ENCODE assay signal across 1 cellular context in genomic region chr17:30376621-30377452, GRCh38.
A peak's percentile ranks its signal among the peaks of the same experiment; 100 is the strongest.
TF ChIP-seq lines count a peak whose summit lies in the region.

No MANE protein-coding gene starts in this region.

TF ChIP-seq in HepG2, 621 proteins besides CTCF, POLR2A, EP300 and RAD21 (continued from another document and continues in another):
- TF ChIP-seq ARNT (IDR thresholded peaks at IDR 0.05) (no peak), HMG20B (CRISPR knock-in tag; conservative IDR thresholded peaks at IDR 0.05) (no peak; the same call in 1 of the 2 replicates), SIX4 (CRISPR knock-in tag; IDR thresholded peaks at IDR 0.05) (peak; percentile 99), ZNF33B (CRISPR knock-in tag; IDR thresholded peaks at IDR 0.05) (no peak), ZNF317 (CRISPR knock-in tag; IDR thresholded peaks at IDR 0.05) (0 out of 2 replicates have a peak, but pooled peaks have one; percentile 22), THAP11 (CRISPR knock-in tag; IDR thresholded peaks at IDR 0.05) (peak; percentile 64), SOX13 (IDR thresholded peaks at IDR 0.05) (no peak), SOX13 (CRISPR knock-in tag; conservative IDR thresholded peaks at IDR 0.05 in 1 of 2, IDR thresholded peaks at IDR 0.05 in 1 of 2) (peak in 1 of 2 experiments; percentile 85; a peak in 2 of 4 replicates), ZNF430 (CRISPR knock-in tag; IDR thresholded peaks at IDR 0.05) (no peak), POGZ (CRISPR knock-in tag; IDR thresholded peaks at IDR 0.05) (0 out of 2 replicates have a peak, but pooled peaks have one; percentile 28), TBL1XR1 (IDR thresholded peaks at IDR 0.05; ENCODE audit: borderline replicate concordance, low read length, partially characterized antibody) (peak; percentile 13), ARNTL (CRISPR knock-in tag; IDR thresholded peaks at IDR 0.05) (no peak), MYNN (CRISPR knock-in tag; IDR thresholded peaks at IDR 0.05; ENCODE audit: low read depth) (0 out of 2 replicates have a peak, but pooled peaks have one; percentile 48), ATRX (CRISPR knock-in tag; IDR thresholded peaks at IDR 0.05; ENCODE audit: borderline replicate concordance) (no peak), ZNF703 (CRISPR knock-in tag; IDR thresholded peaks at IDR 0.05; ENCODE audit: borderline replicate concordance) (no peak), ZNF512B (CRISPR knock-in tag; IDR thresholded peaks at IDR 0.05; ENCODE audit: borderline replicate concordance) (0 out of 2 replicates have a peak, but pooled peaks have one; percentile 45), NFIB (CRISPR knock-in tag; IDR thresholded peaks at IDR 0.05; ENCODE audit: borderline replicate concordance) (no peak), ZNF644 (CRISPR knock-in tag; IDR thresholded peaks at IDR 0.05; ENCODE audit: low read depth) (no peak; the same call in 1 of the 2 replicates), ZNF883 (CRISPR knock-in tag; IDR thresholded peaks at IDR 0.05; ENCODE audit: not compliant biosample characterization) (no peak), ATF1 (CRISPR knock-in tag; IDR thresholded peaks at IDR 0.05) (0 out of 2 replicates have a peak, but pooled peaks have one; percentile 22), NCOA5 (CRISPR knock-in tag; IDR thresholded peaks at IDR 0.05) (no peak), IKZF4 (CRISPR knock-in tag; IDR thresholded peaks at IDR 0.05; ENCODE audit: borderline replicate concordance, low read depth, not compliant biosample characterization) (no peak), RFX5 (IDR thresholded peaks at IDR 0.05; ENCODE audit: low read depth, low read length) (no peak), FOXO4 (CRISPR knock-in tag; conservative IDR thresholded peaks at IDR 0.05) (no peak), NCOA2 (CRISPR knock-in tag; IDR thresholded peaks at IDR 0.05) (peak; percentile 88), MIER2 (CRISPR knock-in tag; IDR thresholded peaks at IDR 0.05) (no peak), ARID4A (CRISPR knock-in tag; IDR thresholded peaks at IDR 0.05; ENCODE audit: borderline replicate concordance) (no peak), TBX3 (IDR thresholded peaks at IDR 0.05; ENCODE audit: borderline replicate concordance) (no peak), MEIS2 (CRISPR knock-in tag; IDR thresholded peaks at IDR 0.05) (no peak), NFKBIZ (CRISPR knock-in tag; IDR thresholded peaks at IDR 0.05) (0 out of 2 replicates have a peak, but pooled peaks have one; percentile 44), SRSF9 (IDR thresholded peaks at IDR 0.05; ENCODE audit: borderline replicate concordance, insufficient read depth, low read depth, low read length, poor library complexity, severe bottlenecking) (no peak), MEF2D (CRISPR knock-in tag; IDR thresholded peaks at IDR 0.05) (no peak), ZNF674 (CRISPR knock-in tag; IDR thresholded peaks at IDR 0.05; ENCODE audit: low read depth) (no peak), FOXO1 (CRISPR knock-in tag; IDR thresholded peaks at IDR 0.05) (peak; percentile 69), KAT7 (CRISPR knock-in tag; IDR thresholded peaks at IDR 0.05; ENCODE audit: borderline replicate concordance) (peak; percentile 55; the same call in 1 of the 2 replicates), ZNF232 (CRISPR knock-in tag; IDR thresholded peaks at IDR 0.05; ENCODE audit: borderline replicate concordance) (no peak), TCF12 (IDR thresholded peaks at IDR 0.05) (no peak), TCF12 (CRISPR knock-in tag; IDR thresholded peaks at IDR 0.05) (no peak), KLF16 (CRISPR knock-in tag; IDR thresholded peaks at IDR 0.05) (peak in 1 of 2 experiments; percentile 72; a peak in 2 of 4 replicates), MAX (IDR thresholded peaks at IDR 0.05) (peak; percentile 66)
- TF ChIP-seq, protein P1, sequence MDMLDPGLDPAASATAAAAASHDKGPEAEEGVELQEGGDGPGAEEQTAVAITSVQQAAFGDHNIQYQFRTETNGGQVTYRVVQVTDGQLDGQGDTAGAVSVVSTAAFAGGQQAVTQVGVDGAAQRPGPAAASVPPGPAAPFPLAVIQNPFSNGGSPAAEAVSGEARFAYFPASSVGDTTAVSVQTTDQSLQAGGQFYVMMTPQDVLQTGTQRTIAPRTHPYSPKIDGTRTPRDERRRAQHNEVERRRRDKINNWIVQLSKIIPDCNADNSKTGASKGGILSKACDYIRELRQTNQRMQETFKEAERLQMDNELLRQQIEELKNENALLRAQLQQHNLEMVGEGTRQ (IDR thresholded peaks at IDR 0.05; ENCODE audit: low read depth, low read length) = no peak
- TF ChIP-seq, protein P1 (CRISPR knock-in tag; IDR thresholded peaks at IDR 0.05; ENCODE audit: borderline replicate concordance) = no peak
- TF ChIP-seq, protein P2, sequence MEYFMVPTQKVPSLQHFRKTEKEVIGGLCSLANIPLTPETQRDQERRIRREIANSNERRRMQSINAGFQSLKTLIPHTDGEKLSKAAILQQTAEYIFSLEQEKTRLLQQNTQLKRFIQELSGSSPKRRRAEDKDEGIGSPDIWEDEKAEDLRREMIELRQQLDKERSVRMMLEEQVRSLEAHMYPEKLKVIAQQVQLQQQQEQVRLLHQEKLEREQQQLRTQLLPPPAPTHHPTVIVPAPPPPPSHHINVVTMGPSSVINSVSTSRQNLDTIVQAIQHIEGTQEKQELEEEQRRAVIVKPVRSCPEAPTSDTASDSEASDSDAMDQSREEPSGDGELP (IDR thresholded peaks at IDR 0.05; ENCODE audit: borderline replicate concordance, low read depth) = 0 out of 2 replicates have a peak, but pooled peaks have one; percentile 53
- TF ChIP-seq, protein P3, sequence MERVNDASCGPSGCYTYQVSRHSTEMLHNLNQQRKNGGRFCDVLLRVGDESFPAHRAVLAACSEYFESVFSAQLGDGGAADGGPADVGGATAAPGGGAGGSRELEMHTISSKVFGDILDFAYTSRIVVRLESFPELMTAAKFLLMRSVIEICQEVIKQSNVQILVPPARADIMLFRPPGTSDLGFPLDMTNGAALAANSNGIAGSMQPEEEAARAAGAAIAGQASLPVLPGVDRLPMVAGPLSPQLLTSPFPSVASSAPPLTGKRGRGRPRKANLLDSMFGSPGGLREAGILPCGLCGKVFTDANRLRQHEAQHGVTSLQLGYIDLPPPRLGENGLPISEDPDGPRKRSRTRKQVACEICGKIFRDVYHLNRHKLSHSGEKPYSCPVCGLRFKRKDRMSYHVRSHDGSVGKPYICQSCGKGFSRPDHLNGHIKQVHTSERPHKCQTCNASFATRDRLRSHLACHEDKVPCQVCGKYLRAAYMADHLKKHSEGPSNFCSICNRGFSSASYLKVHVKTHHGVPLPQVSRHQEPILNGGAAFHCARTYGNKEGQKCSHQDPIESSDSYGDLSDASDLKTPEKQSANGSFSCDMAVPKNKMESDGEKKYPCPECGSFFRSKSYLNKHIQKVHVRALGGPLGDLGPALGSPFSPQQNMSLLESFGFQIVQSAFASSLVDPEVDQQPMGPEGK (CRISPR knock-in tag; IDR thresholded peaks at IDR 0.05) = 0 out of 2 replicates have a peak, but pooled peaks have one; percentile 23
- TF ChIP-seq, protein P4, sequence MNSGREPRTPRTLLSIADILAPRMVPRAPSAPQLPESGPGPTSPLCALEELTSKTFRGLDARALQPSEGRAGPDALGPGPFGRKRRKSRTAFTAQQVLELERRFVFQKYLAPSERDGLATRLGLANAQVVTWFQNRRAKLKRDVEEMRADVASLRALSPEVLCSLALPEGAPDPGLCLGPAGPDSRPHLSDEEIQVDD (CRISPR knock-in tag; IDR thresholded peaks at IDR 0.05; ENCODE audit: borderline replicate concordance) = no peak
- TF ChIP-seq, protein P5, sequence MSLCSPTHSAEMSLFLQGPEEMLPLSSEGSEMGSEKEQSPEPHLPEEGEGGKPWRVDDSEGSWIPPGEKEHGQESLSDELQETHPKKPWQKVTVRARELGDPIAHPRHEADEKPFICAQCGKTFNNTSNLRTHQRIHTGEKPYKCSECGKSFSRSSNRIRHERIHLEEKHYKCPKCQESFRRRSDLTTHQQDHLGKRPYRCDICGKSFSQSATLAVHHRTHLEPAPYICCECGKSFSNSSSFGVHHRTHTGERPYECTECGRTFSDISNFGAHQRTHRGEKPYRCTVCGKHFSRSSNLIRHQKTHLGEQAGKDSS (CRISPR knock-in tag; IDR thresholded peaks at IDR 0.05; ENCODE audit: borderline replicate concordance, low read depth) = no peak
- TF ChIP-seq, protein P6, sequence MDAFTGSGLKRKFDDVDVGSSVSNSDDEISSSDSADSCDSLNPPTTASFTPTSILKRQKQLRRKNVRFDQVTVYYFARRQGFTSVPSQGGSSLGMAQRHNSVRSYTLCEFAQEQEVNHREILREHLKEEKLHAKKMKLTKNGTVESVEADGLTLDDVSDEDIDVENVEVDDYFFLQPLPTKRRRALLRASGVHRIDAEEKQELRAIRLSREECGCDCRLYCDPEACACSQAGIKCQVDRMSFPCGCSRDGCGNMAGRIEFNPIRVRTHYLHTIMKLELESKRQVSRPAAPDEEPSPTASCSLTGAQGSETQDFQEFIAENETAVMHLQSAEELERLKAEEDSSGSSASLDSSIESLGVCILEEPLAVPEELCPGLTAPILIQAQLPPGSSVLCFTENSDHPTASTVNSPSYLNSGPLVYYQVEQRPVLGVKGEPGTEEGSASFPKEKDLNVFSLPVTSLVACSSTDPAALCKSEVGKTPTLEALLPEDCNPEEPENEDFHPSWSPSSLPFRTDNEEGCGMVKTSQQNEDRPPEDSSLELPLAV (CRISPR knock-in tag; conservative IDR thresholded peaks at IDR 0.05; ENCODE audit: low read depth) = no peak
